1 cellular context compared by ENCODE assay signal in the genomic region with DNA sequence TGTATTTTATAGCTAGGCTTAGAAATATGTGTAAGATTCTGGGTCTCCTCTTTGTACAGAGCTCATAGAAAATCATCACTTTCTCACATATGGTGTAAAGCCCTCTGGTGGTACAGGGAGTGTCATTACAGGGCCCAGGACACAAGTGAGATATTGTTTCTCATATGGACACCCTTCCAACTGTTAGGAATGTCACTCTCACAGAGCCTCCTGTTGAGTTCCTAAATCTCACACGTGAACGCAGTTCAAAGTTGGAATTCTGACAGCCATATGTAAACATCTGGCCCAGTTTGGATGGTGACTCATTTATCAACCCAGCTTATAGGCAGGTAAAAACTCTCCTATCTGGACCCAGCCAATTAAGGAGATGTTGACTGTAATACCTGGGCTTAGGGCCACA.
A peak's percentile ranks its signal among the peaks of the same experiment; 100 is the strongest.
TF ChIP-seq lines count a peak whose summit lies in the region.

No MANE protein-coding gene starts in this region.

TF ChIP-seq in HepG2, 621 proteins besides CTCF, POLR2A, EP300 and RAD21 (continued from another document):
- TF ChIP-seq, protein P1, sequence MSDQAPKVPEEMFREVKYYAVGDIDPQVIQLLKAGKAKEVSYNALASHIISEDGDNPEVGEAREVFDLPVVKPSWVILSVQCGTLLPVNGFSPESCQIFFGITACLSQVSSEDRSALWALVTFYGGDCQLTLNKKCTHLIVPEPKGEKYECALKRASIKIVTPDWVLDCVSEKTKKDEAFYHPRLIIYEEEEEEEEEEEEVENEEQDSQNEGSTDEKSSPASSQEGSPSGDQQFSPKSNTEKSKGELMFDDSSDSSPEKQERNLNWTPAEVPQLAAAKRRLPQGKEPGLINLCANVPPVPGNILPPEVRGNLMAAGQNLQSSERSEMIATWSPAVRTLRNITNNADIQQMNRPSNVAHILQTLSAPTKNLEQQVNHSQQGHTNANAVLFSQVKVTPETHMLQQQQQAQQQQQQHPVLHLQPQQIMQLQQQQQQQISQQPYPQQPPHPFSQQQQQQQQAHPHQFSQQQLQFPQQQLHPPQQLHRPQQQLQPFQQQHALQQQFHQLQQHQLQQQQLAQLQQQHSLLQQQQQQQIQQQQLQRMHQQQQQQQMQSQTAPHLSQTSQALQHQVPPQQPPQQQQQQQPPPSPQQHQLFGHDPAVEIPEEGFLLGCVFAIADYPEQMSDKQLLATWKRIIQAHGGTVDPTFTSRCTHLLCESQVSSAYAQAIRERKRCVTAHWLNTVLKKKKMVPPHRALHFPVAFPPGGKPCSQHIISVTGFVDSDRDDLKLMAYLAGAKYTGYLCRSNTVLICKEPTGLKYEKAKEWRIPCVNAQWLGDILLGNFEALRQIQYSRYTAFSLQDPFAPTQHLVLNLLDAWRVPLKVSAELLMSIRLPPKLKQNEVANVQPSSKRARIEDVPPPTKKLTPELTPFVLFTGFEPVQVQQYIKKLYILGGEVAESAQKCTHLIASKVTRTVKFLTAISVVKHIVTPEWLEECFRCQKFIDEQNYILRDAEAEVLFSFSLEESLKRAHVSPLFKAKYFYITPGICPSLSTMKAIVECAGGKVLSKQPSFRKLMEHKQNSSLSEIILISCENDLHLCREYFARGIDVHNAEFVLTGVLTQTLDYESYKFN (CRISPR knock-in tag; conservative IDR thresholded peaks at IDR 0.05), result peak; percentile 55; the same call in 1 of the 2 replicates
- TF ChIP-seq ZIK1 (CRISPR knock-in tag; IDR thresholded peaks at IDR 0.05; ENCODE audit: borderline replicate concordance, low read depth) (no peak), ZNF556 (CRISPR knock-in tag; IDR thresholded peaks at IDR 0.05; ENCODE audit: borderline replicate concordance) (no peak), TGIF2 (CRISPR knock-in tag; IDR thresholded peaks at IDR 0.05) (peak; percentile 80), PHB2 (IDR thresholded peaks at IDR 0.05; ENCODE audit: partially characterized antibody) (no peak), HNRNPLL (IDR thresholded peaks at IDR 0.05; ENCODE audit: low read depth, low read length, poor library complexity, severe bottlenecking) (no peak), MATR3 (CRISPR knock-in tag; IDR thresholded peaks at IDR 0.05) (no peak), ARHGAP35 (CRISPR knock-in tag; IDR thresholded peaks at IDR 0.05; ENCODE audit: borderline replicate concordance) (no peak), HDAC1 (CRISPR knock-in tag; IDR thresholded peaks at IDR 0.05) (0 out of 2 replicates have a peak, but pooled peaks have one; percentile 17), ZSCAN5A (CRISPR knock-in tag; IDR thresholded peaks at IDR 0.05; ENCODE audit: borderline replicate concordance) (no peak), RELA (CRISPR knock-in tag; IDR thresholded peaks at IDR 0.05) (no peak), JUNB (CRISPR knock-in tag; IDR thresholded peaks at IDR 0.05; ENCODE audit: borderline replicate concordance) (0 out of 2 replicates have a peak, but pooled peaks have one; percentile 13), CBX1 (IDR thresholded peaks at IDR 0.05; ENCODE audit: low read depth) (no peak), NR2F6 (IDR thresholded peaks at IDR 0.05) (no peak), NR2F6 (CRISPR knock-in tag; IDR thresholded peaks at IDR 0.05) (peak; percentile 27; the same call in 1 of the 2 replicates), ZNF124 (CRISPR knock-in tag; IDR thresholded peaks at IDR 0.05) (no peak), PAX8 (CRISPR knock-in tag; IDR thresholded peaks at IDR 0.05; ENCODE audit: borderline replicate concordance) (no peak), ZNF746 (CRISPR knock-in tag; IDR thresholded peaks at IDR 0.05) (no peak), NPAS2 (CRISPR knock-in tag; IDR thresholded peaks at IDR 0.05; ENCODE audit: borderline replicate concordance) (no peak), HES4 (CRISPR knock-in tag; IDR thresholded peaks at IDR 0.05; ENCODE audit: borderline replicate concordance) (no peak), PRPF4 (IDR thresholded peaks at IDR 0.05; ENCODE audit: low read depth, low read length, poor library complexity, severe bottlenecking) (no peak), MTF2 (CRISPR knock-in tag; IDR thresholded peaks at IDR 0.05; ENCODE audit: borderline replicate concordance) (no peak), DMTF1 (CRISPR knock-in tag; IDR thresholded peaks at IDR 0.05) (no peak), KLF15 (CRISPR knock-in tag; IDR thresholded peaks at IDR 0.05; ENCODE audit: borderline replicate concordance) (no peak), CREB3 (CRISPR knock-in tag; IDR thresholded peaks at IDR 0.05) (no peak), CHD2 (IDR thresholded peaks at IDR 0.05; ENCODE audit: low read depth, low read length) (no peak), MYC (CRISPR knock-in tag; IDR thresholded peaks at IDR 0.05; ENCODE audit: borderline replicate concordance) (no peak), HNF1A (IDR thresholded peaks at IDR 0.05; ENCODE audit: low read depth) (no peak), HNF1A (CRISPR knock-in tag; IDR thresholded peaks at IDR 0.05; ENCODE audit: borderline replicate concordance) (no peak)
